Comparison of ENCODE assay signal across 15 cellular contexts in genomic region chr11:128585498-128586238, GRCh38. TPM values are rescaled to one million over a fixed set of nuclear protein-coding genes. Genes with fewer than 3 reads are reported as not detected.
DNase-seq lines count a peak whose midpoint lies in the region; ATAC-seq and TF ChIP-seq lines count a peak whose summit lies in the region.
"Had no signal": no experiment of that assay in that cellular context is flagged by ENCODE, and none has a peak within 500 bp of the region (broad histone marks: within the 10 kb centered on the region; RNA-seq: fewer than 3 reads in every experiment).

No MANE protein-coding gene starts in this region.

- H3K36me3 ChIP-seq in BLaER1 (no peaks in the 10 kb centered on the region), HUES6 (ENCODE audit: control insufficient read depth, insufficient read depth, low read length) (no peaks in the 10 kb centered on the region), hepatocyte (replicated peaks; ENCODE audit: insufficient read depth, low read depth) (no peaks in the 10 kb centered on the region), aorta (ENCODE audit: control insufficient read depth in 1 of 2, insufficient read depth in 2 of 2, low read length in 1 of 2) (no peaks in the 10 kb centered on the region)
- H3K36me3 ChIP-seq: pancreas had no signal

- peak overlapping the region; percentile 4 to 61 (median 20) for H3K27ac Mint-ChIP-seq in nephron

- H3K27me3 Mint-ChIP-seq in nephron (ENCODE audit: low read depth) = peaks cover 53% of the 10 kb centered on the region

- H3K9me3 ChIP-seq in BLaER1 (no peaks in the 10 kb centered on the region), HUES6 (ENCODE audit: control insufficient read depth, insufficient read depth, low read depth, low read length) (no peaks in the 10 kb centered on the region), hepatocyte (ENCODE audit: low read depth) (no peaks in the 10 kb centered on the region), aorta (ENCODE audit: control insufficient read depth, low read length) (no peaks in the 10 kb centered on the region)
- H3K9me3 ChIP-seq: pancreas had no signal

- H4K20me1 ChIP-seq in BLaER1 = no peaks in the 10 kb centered on the region
- H4K20me1 ChIP-seq in hepatocyte (ENCODE audit: insufficient read depth, poor library complexity, severe bottlenecking) = no peaks in the 10 kb centered on the region

- H3K27me3 ChIP-seq in BLaER1 (no peaks in the 10 kb centered on the region), HUES6 (ENCODE audit: control insufficient read depth, insufficient read depth, low read length) (peaks cover 8% of the 10 kb centered on the region; the same call in 1 of the 2 replicates), hepatocyte (peaks cover 51% of the 10 kb centered on the region), aorta (ENCODE audit: control insufficient read depth in 1 of 2, insufficient read depth in 2 of 2, low read length in 1 of 2) (no peaks in the 10 kb centered on the region)
- H3K27me3 ChIP-seq: pancreas had no signal

- peaks cover 49% of the 10 kb centered on the region for H3K4me1 Mint-ChIP-seq in nephron

- WGBS in hepatocyte (ENCODE audit: low lambda C conversion rate, missing lambda C conversion rate) = 40% methylated on average over 14 of the region's 14 CpGs
- WGBS in aorta, 2 donors = 87 to 89% methylated on average over 14 of the region's 14 CpGs

- intact Hi-C loops in aorta (cut with DNase I) = no loop called here

- H3K9ac ChIP-seq in BLaER1 (no peak overlapping the region), HUES6 (ENCODE audit: low read length) (peak overlapping the region; percentile 54)

- no peak for ATAC-seq in aorta (ENCODE audit: low FRiP score)
- no peak for ATAC-seq in GM19324 (IDR thresholded peaks at IDR 0.05; ENCODE audit: low FRiP score, unreplicated experiment)
- ATAC-seq: activated CD4-positive, CD25-positive, alpha-beta regulatory T cell treated with anti-CD3 and anti-CD28 coated beads, Interleukin-2, amount 50 U/mL, for 24 hours; pancreas had no signal

- H3K9me3 Mint-ChIP-seq in nephron = no peaks in the 10 kb centered on the region

- H3K4me1 ChIP-seq in BLaER1 (peaks cover 31% of the 10 kb centered on the region), HUES6 (ENCODE audit: control insufficient read depth, insufficient read depth, low read length) (peaks cover 54% of the 10 kb centered on the region), hepatocyte (ENCODE audit: insufficient read depth) (peaks cover 3% of the 10 kb centered on the region), aorta (ENCODE audit: control insufficient read depth in 1 of 2, insufficient read depth in 2 of 2, low read length in 2 of 2) (no peaks in the 10 kb centered on the region)

- no peak for DNase-seq in hepatocyte (ENCODE audit: low spot score)
- no peak for DNase-seq in NCI-H1930 (lab: John Stamatoyannopoulos, UW)
- DNase-seq in aorta = no peak
- DNase-seq in NCI-H524 treated with DMSO at 0.1 percent for 48 hours (lab: John Stamatoyannopoulos, UW) = no peak
- DNase-seq: activated CD8-positive, alpha-beta memory T cell treated with anti-CD3 and anti-CD28 coated beads, Interleukin-2, amount 50 U/mL, for 4 hours; activated naive CD4-positive, alpha-beta T cell treated with Interleukin-2 at 50 U/mL for 16 hours; NCI-H2171; pancreas; stimulated activated CD4-positive, alpha-beta T cell treated with anti-CD3 and anti-CD28 coated beads, Interleukin-12 subunit alpha, Interleukin-12 subunit beta, amount 100 ng/mL, for 4 hours; T-helper 2 cell had no signal

- no peak overlapping the region for H3K4me3 ChIP-seq in BLaER1
- peak overlapping the region; percentile 72 for H3K4me3 ChIP-seq in HUES6 (ENCODE audit: low read depth, low read length)
- H3K4me3 ChIP-seq in hepatocyte = no peak overlapping the region
- H3K4me3 ChIP-seq in aorta (ENCODE audit: low read length in 2 of 2) = no peak overlapping the region
- H3K4me3 ChIP-seq: pancreas had no signal

- peaks cover under 1% of the 10 kb centered on the region for H3K36me3 Mint-ChIP-seq in nephron (ENCODE audit: low read depth)

- H2AFZ ChIP-seq in hepatocyte = no peak overlapping the region

- peak overlapping the region; percentile 74 to 87 (median 85) for H3K4me3 Mint-ChIP-seq in nephron

- TF ChIP-seq CTCF in hepatocyte (IDR thresholded peaks at IDR 0.05; ENCODE audit: poor library complexity) (no peak), nephron (IDR thresholded peaks at IDR 0.05; ENCODE audit: unreplicated experiment in 3 of 3) (no peak)

- no peaks in the 10 kb centered on the region for H3K9me2 ChIP-seq in hepatocyte (replicated peaks; ENCODE audit: insufficient read depth)

- H3K4me2 ChIP-seq in BLaER1 = peak overlapping the region; percentile 67
- peak overlapping the region; percentile 4 for H3K4me2 ChIP-seq in hepatocyte

- H3K79me2 ChIP-seq in hepatocyte = no peaks in the 10 kb centered on the region

- H3K27ac ChIP-seq in BLaER1 (peak overlapping the region; percentile 20; the same call in 1 of the 2 replicates), HUES6 (ENCODE audit: low read depth, low read length) (no peak overlapping the region), hepatocyte (no peak overlapping the region), aorta (ENCODE audit: low read depth in 1 of 2, low read length in 2 of 2) (no peak overlapping the region)
- H3K27ac ChIP-seq: pancreas had no signal

RNA-seq across cellular contexts. Expression of gene ETS1, which starts 1.7 kb away (rescaled TPM):
- 19.7 and 21.8 TPM in 2 replicates for total RNA-seq in hepatocyte
- polyA plus RNA-seq in hepatocyte = 6.6 and 6.7 TPM in 2 replicates
- total RNA-seq in aorta = 100 to 1,000 TPM; 119 to 125 TPM
- polyA plus RNA-seq in aorta = 10 to 100 TPM; 17.8 to 20.3 TPM
